Comparison of ENCODE assay signal across 1 cellular context in the genomic region with DNA sequence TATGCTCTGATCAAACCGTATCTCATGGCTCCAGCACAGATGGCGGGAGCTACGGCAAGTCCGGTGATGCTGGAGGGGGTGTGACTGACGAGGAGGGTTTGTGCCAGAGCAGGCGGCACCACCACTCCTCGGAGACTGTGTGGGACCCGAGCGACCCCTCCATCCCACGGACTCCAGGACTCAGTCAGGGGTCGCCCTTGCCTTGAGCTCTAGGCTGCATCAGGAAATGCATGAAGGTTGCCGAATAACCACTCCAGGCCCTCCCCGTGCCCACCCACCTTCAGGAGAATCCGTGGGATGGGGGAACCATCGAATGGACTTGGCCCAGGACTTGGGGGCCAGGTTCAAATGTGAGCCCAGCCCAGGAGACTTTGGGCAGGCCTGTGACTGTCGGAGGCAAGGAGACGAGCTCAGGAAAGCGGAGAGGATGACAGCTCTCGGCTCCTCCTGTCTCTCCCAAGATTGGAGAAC.
TF ChIP-seq lines count a peak whose summit lies in the region.

No MANE protein-coding gene starts in this region.

TF ChIP-seq in IMR-90, 13 proteins besides CTCF, POLR2A, EP300 and RAD21:
- no peak for TF ChIP-seq MXI1 (IDR thresholded peaks at IDR 0.05; ENCODE audit: borderline replicate concordance, low read depth, low read length)
